In genomic region chr6:159455700-159456274, GRCh38 we compare ENCODE assay signal across 2 cellular contexts.
TF ChIP-seq lines count a peak whose summit lies in the region.

No MANE protein-coding gene starts in this region.

TF ChIP-seq in IMR-90, 13 proteins besides CTCF, POLR2A, EP300 and RAD21:
- TF ChIP-seq MAZ (IDR thresholded peaks at IDR 0.05; ENCODE audit: borderline replicate concordance, low read depth, low read length) (no peak), RFX5 (IDR thresholded peaks at IDR 0.05; ENCODE audit: low read depth, low read length) (no peak), SMC3 (IDR thresholded peaks at IDR 0.05; ENCODE audit: low read depth, low read length) (no peak), CEBPB (IDR thresholded peaks at IDR 0.05; ENCODE audit: low read depth, low read length) (no peak), ELK1 (IDR thresholded peaks at IDR 0.05; ENCODE audit: borderline replicate concordance, low read depth, low read length) (no peak), NFE2L2 (IDR thresholded peaks at IDR 0.05; ENCODE audit: low read depth, low read length) (no peak), CHD1 (IDR thresholded peaks at IDR 0.05; ENCODE audit: low read depth, low read length) (no peak), RCOR1 (IDR thresholded peaks at IDR 0.05; ENCODE audit: insufficient replicate concordance, low read length) (no peak), FOS (IDR thresholded peaks at IDR 0.05; ENCODE audit: low read depth, low read length) (no peak), USF2 (IDR thresholded peaks at IDR 0.05; ENCODE audit: low read depth, low read length) (no peak), BHLHE40 (IDR thresholded peaks at IDR 0.05; ENCODE audit: low read depth, low read length) (no peak), MAFK (IDR thresholded peaks at IDR 0.05; ENCODE audit: low read depth, low read length) (no peak), MXI1 (IDR thresholded peaks at IDR 0.05; ENCODE audit: borderline replicate concordance, low read depth, low read length) (no peak)
TF ChIP-seq in IMR-90: peak in this region for 0.

TF ChIP-seq in GM12878, 131 proteins besides CTCF, POLR2A, EP300 and RAD21:
- TF ChIP-seq NFXL1 (IDR thresholded peaks at IDR 0.05; ENCODE audit: borderline replicate concordance) (peak; percentile 80), FOS (IDR thresholded peaks at IDR 0.05; ENCODE audit: borderline replicate concordance, extremely low read depth, insufficient read length) (no peak)
TF ChIP-seq in GM12878: peak in this region for 1.
